13 cellular contexts compared by ENCODE assay signal in the genomic region with DNA sequence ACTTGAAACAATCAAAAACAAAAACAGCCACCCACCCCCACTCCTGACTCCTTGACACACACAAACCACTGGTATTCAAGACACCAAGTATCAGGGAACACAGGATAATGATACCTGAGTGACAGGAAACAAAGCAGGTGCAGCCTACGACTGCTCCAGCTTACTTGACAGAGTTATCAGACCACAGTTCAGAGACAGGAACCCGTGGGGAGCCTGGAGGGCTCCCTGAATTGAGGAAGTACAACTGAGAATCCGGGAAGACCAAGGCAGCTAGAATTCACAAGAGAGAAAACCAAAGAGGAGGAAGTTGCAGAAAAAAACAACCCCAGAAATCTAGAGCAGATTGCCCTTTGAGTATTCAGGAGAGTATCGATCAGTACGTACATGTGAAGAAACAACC. TPM values are rescaled to one million over a fixed set of nuclear protein-coding genes. Genes with fewer than 3 reads are reported as not detected.
DNase-seq lines count a peak whose midpoint lies in the region; ATAC-seq and TF ChIP-seq lines count a peak whose summit lies in the region.
"Had no signal": no experiment of that assay in that cellular context is flagged by ENCODE, and none has a peak within 500 bp of the region (broad histone marks: within the 10 kb centered on the region; RNA-seq: fewer than 3 reads in every experiment).

No MANE protein-coding gene starts in this region.

- H3K4me1 ChIP-seq in BLaER1 (peaks cover 20% of the 10 kb centered on the region), prostate gland (replicated peaks) (no peaks in the 10 kb centered on the region)
- no peaks in the 10 kb centered on the region for H3K4me1 ChIP-seq in CD8-positive, alpha-beta T cell (ENCODE audit: insufficient read depth, low read length)
- H3K4me1 ChIP-seq: parathyroid adenoma had no signal

- H3K9me3 Mint-ChIP-seq in CD8-positive, alpha-beta T cell: no peaks in the 10 kb centered on the region

- 85% methylated on average over 5 of the region's 5 CpGs for WGBS in prostate gland

- CTCF ChIA-PET in CD8-positive, alpha-beta T cell (lab: Charles Lee): no interaction called here

- H3K27me3 ChIP-seq in BLaER1 (no peaks in the 10 kb centered on the region), prostate gland (replicated peaks; ENCODE audit: insufficient read depth) (no peaks in the 10 kb centered on the region)
- H3K27me3 ChIP-seq in CD8-positive, alpha-beta T cell (ENCODE audit: insufficient read depth, low read length): no peaks in the 10 kb centered on the region

- H3K36me3 Mint-ChIP-seq in CD8-positive, alpha-beta T cell: peaks cover 3% of the 10 kb centered on the region

- no peaks in the 10 kb centered on the region for H4K20me1 ChIP-seq in BLaER1

- TF ChIP-seq POLR2A in prostate gland (IDR thresholded peaks at IDR 0.05): no peak

- H3K4me2 ChIP-seq in BLaER1: peak overlapping the region; percentile 59

- DNase-seq in RPMI8226 (peak; percentile 21), prostate gland (ENCODE audit: low spot score) (no peak), cerebellum (ENCODE audit: low spot score) (no peak)
- DNase-seq in activated naive CD4-positive, alpha-beta T cell treated with anti-CD3 and anti-CD28 coated beads, Interleukin-2, amount 50 U/mL, for 16 hours: no peak
- no peak for DNase-seq in CD8-positive, alpha-beta T cell
- DNase-seq: activated CD8-positive, alpha-beta memory T cell treated with anti-CD3 and anti-CD28 coated beads for 24 hours; NCI-H2029; SHP77 treated with DMSO at 0.1 percent for 48 hours had no signal

- no peak overlapping the region for H3K9ac ChIP-seq in BLaER1
- H3K9ac ChIP-seq: parathyroid adenoma had no signal

- H3K36me3 ChIP-seq in BLaER1 (no peaks in the 10 kb centered on the region), prostate gland (no peaks in the 10 kb centered on the region)
- no peaks in the 10 kb centered on the region for H3K36me3 ChIP-seq in CD8-positive, alpha-beta T cell (ENCODE audit: insufficient read depth, low read length)

- no peak for TF ChIP-seq CTCF in prostate gland (IDR thresholded peaks at IDR 0.05)
- TF ChIP-seq CTCF in CD8-positive, alpha-beta T cell (IDR thresholded peaks at IDR 0.05): no peak

- H3K4me3 ChIP-seq in BLaER1: no peak overlapping the region
- no peak overlapping the region for H3K4me3 ChIP-seq in prostate gland
- no peak overlapping the region for H3K4me3 ChIP-seq in CD8-positive, alpha-beta T cell (ENCODE audit: low read depth, low read length)

- no peak overlapping the region for H3K4me3 Mint-ChIP-seq in CD8-positive, alpha-beta T cell

- peaks cover 6% of the 10 kb centered on the region for H3K4me1 Mint-ChIP-seq in CD8-positive, alpha-beta T cell (ENCODE audit: low read depth)

- ATAC-seq in GM19455 (IDR thresholded peaks at IDR 0.05; ENCODE audit: unreplicated experiment) (peak; percentile 69), HG03066 (IDR thresholded peaks at IDR 0.05; ENCODE audit: low read depth, unreplicated experiment) (peak; percentile 80)
- no peak for ATAC-seq in CD8-positive, alpha-beta T cell
- ATAC-seq: esophagus mucosa had no signal

- H3K27me3 Mint-ChIP-seq in CD8-positive, alpha-beta T cell (ENCODE audit: low read depth): no peaks in the 10 kb centered on the region

- no peak overlapping the region for H3K27ac Mint-ChIP-seq in CD8-positive, alpha-beta T cell

- no peak overlapping the region for H3K27ac ChIP-seq in BLaER1
- H3K27ac ChIP-seq in prostate gland: no peak overlapping the region
- no peak overlapping the region for H3K27ac ChIP-seq in CD8-positive, alpha-beta T cell (ENCODE audit: low read depth, low read length)
- H3K27ac ChIP-seq: parathyroid adenoma had no signal

- H3K9me3 ChIP-seq in BLaER1: no peaks in the 10 kb centered on the region
- H3K9me3 ChIP-seq in prostate gland: no peaks in the 10 kb centered on the region
- no peaks in the 10 kb centered on the region for H3K9me3 ChIP-seq in CD8-positive, alpha-beta T cell (ENCODE audit: low read length)

- POLR2A ChIA-PET in CD8-positive, alpha-beta T cell (lab: Charles Lee): no interaction called here

- intact Hi-C loops in prostate gland (cut with DNase I): no loop called here
- intact Hi-C loops in CD8-positive, alpha-beta T cell (cut with DNase I, micrococcal nuclease): no loop called here

RNA-seq across cellular contexts. Expression of a gene that starts 20.5 kb away (rescaled TPM):
- total RNA-seq in prostate gland (10 to 100 TPM; 11.9 to 12.2 TPM), cerebellum (12.9 TPM)
- total RNA-seq in CD8-positive, alpha-beta T cell: 1 to 10 TPM; 4.6 to 6.3 TPM

RNA-seq across cellular contexts. Expression of a gene that starts 42.1 kb away (rescaled TPM):
- total RNA-seq in prostate gland (10 to 100 TPM; 10.9 to 17.0 TPM), cerebellum (19.4 TPM)
- total RNA-seq in CD8-positive, alpha-beta T cell: 1 to 10 TPM; 2.3 to 2.4 TPM
